In the genomic region with DNA sequence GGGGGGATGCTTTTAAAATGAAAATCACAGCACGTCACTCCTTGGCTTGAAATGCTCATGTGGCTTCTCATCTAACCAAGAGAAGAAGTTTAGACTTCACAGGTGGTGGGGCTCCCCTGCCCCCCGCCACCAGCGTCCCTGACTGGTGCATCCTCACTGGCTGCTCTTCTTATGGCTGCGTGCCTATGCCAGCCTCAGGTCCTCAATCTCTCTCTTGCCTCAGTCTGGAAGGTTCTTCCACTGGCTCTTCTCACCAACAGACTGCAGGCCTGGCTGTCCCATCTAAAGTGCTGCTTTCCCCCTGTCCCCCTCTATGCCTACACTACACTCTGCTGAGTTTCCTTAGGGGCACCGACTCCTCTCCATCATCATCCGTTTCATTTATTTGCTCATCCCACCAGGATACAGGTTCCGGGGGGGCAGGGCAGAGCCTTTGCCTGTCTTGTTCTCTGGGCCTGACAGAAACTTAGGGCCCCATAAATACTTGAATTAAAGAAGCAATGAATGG, we compare ENCODE assay signal across 13 cellular contexts.
"Had no signal": no experiment of that assay in that cellular context is flagged by ENCODE, and none has a peak within 500 bp of the region (broad histone marks: within the 10 kb centered on the region; RNA-seq: fewer than 3 reads in every experiment).

No MANE protein-coding gene starts in this region.

- H3K36me3 Mint-ChIP-seq: natural killer cell treated with Interleukin-12 subunit alpha and Interleukin-12 subunit beta and Interleukin-15 and Interleukin-18, amount 100 ng/mL, for 72 hours had no signal

- ATAC-seq: effector memory CD8-positive, alpha-beta T cell; gastroesophageal sphincter; natural killer cell treated with Interleukin-12 subunit alpha and Interleukin-12 subunit beta and Interleukin-15 and Interleukin-18, amount 100 ng/mL, for 72 hours had no signal

- H3K27me3 Mint-ChIP-seq: dendritic cell treated with granulocyte-macrophage colony-stimulating factor and Interleukin-4, amounts not matched to agents 40 ng/mL and 50 ng/mL, for 4 days; natural killer cell treated with Interleukin-12 subunit alpha and Interleukin-12 subunit beta and Interleukin-15 and Interleukin-18, amount 100 ng/mL, for 72 hours had no signal

- H3K9me3 ChIP-seq: adrenal gland, gastroesophageal sphincter, thyroid gland, vagina had no signal

- H3K4me3 Mint-ChIP-seq: dendritic cell treated with granulocyte-macrophage colony-stimulating factor and Interleukin-4, amounts not matched to agents 40 ng/mL and 50 ng/mL, for 4 days; effector memory CD8-positive, alpha-beta T cell; natural killer cell treated with Interleukin-12 subunit alpha and Interleukin-12 subunit beta and Interleukin-15 and Interleukin-18, amount 100 ng/mL, for 72 hours had no signal

- H3K9me3 Mint-ChIP-seq: dendritic cell treated with granulocyte-macrophage colony-stimulating factor and Interleukin-4, amounts not matched to agents 40 ng/mL and 50 ng/mL, for 4 days; effector memory CD8-positive, alpha-beta T cell; natural killer cell treated with Interleukin-12 subunit alpha and Interleukin-12 subunit beta and Interleukin-15 and Interleukin-18, amount 100 ng/mL, for 72 hours had no signal

- H3K27ac ChIP-seq: adrenal gland, epithelial cell of prostate, thyroid gland, vagina had no signal

- DNase-seq: activated CD4-positive, alpha-beta T cell treated with anti-CD3 and anti-CD28 coated beads for 48 hours; activated naive CD4-positive, alpha-beta T cell treated with anti-CD3 and anti-CD28 coated beads, Interleukin-2, amount 50 U/mL, for 16 hours; adrenal gland; effector memory CD8-positive, alpha-beta T cell; hippocampal formation; mammary epithelial cell; T1000; thyroid gland had no signal

- H3K27ac Mint-ChIP-seq: dendritic cell treated with granulocyte-macrophage colony-stimulating factor and Interleukin-4, amounts not matched to agents 40 ng/mL and 50 ng/mL, for 4 days; effector memory CD8-positive, alpha-beta T cell; natural killer cell treated with Interleukin-12 subunit alpha and Interleukin-12 subunit beta and Interleukin-15 and Interleukin-18, amount 100 ng/mL, for 72 hours had no signal

- H3K4me3 ChIP-seq: adrenal gland, gastroesophageal sphincter, thyroid gland, vagina had no signal

- H3K27me3 ChIP-seq: adrenal gland, gastroesophageal sphincter, thyroid gland, vagina had no signal

- H3K36me3 ChIP-seq: thyroid gland, vagina had no signal
